32 cellular contexts compared by ENCODE assay signal in the genomic region with DNA sequence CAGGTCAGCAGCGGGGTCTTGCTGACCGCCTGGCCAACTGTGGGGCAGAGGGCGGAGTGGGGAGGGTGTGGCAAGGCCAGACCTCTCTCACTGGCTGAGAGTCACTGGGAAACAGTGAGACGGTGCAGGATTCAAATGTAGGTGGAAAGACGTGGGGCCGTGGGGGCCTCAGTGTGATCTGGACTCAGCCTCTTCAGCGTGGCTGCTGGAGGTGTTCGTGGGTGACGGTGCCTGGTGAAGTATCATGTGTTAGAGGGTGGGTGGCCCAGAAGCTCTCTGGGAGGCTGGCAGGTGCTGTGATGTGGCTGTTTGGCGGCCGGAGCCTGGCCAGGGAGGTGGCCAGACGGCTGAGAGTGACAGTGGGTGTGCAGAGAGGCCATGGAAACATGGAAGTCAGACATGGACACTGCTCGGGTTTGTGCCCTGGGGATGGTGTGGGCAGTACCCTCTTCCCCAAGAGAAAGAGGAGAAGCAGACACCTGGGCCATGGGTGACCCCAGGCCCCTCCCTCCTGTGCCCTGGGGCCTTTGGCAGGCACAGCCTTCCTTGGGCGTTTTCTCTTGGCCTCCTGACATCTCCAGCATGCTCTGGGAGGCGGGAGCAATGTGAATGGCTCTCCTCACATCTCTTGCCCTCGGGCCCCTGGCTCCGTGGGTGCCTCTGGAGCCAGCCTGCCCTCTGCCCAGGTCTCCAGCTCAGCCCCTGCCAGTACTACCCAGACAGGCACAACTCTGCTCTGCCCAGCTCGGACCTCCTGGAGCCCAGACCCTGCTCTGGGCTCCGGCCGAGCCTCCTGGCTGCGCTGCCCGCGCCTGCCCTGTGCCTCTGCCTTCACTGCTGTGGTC. TPM values are rescaled to one million over a fixed set of nuclear protein-coding genes. Genes with fewer than 3 reads are reported as not detected.
DNase-seq lines count a peak whose midpoint lies in the region; ATAC-seq, FAIRE-seq and TF ChIP-seq lines count a peak whose summit lies in the region.
"Had no signal": no experiment of that assay in that cellular context is flagged by ENCODE, and none has a peak within 500 bp of the region (broad histone marks: within the 10 kb centered on the region; RNA-seq: fewer than 3 reads in every experiment).

No MANE protein-coding gene starts in this region.

- no peaks in the 10 kb centered on the region for H3K4me1 ChIP-seq in astrocyte (ENCODE audit: insufficient read depth, low read length)
- peaks cover 0 to 2% of the 10 kb centered on the region in 2 donors for H3K4me1 ChIP-seq in neuronal stem cell (ENCODE audit: control insufficient read depth in 2 of 2, insufficient read depth in 1 of 2, low read depth in 1 of 2, low read length in 2 of 2)
- H3K4me1 ChIP-seq in GM23338 (ENCODE audit: insufficient read depth), result peaks cover 9% of the 10 kb centered on the region; the same call in 1 of the 2 replicates
- H3K4me1 ChIP-seq: parathyroid adenoma had no signal

- H3K4me1 Mint-ChIP-seq in astrocyte (ENCODE audit: low read depth, unreplicated experiment), result peaks cover 9% of the 10 kb centered on the region
- H3K4me1 Mint-ChIP-seq in GM23338, result peaks cover 7% of the 10 kb centered on the region
- H3K4me1 Mint-ChIP-seq: nephron had no signal

- H2BK120ac ChIP-seq in neuronal stem cell (ENCODE audit: low read depth, low read length), result no peak overlapping the region

- H3K27me3 Mint-ChIP-seq in astrocyte (ENCODE audit: low read depth, unreplicated experiment) (peaks cover 30% of the 10 kb centered on the region), GM23338 (ENCODE audit: insufficient read depth, low read depth, poor library complexity) (peaks cover 50% of the 10 kb centered on the region)

- H3K79me2 ChIP-seq in astrocyte (ENCODE audit: insufficient read depth, low read length) (no peaks in the 10 kb centered on the region), GM23338 (replicated peaks; ENCODE audit: insufficient read depth) (no peaks in the 10 kb centered on the region)
- H3K79me2 ChIP-seq: parathyroid adenoma had no signal

- H3K4me3 ChIP-seq in astrocyte (ENCODE audit: insufficient read depth, low read depth, low read length), result no peak overlapping the region
- H3K4me3 ChIP-seq in neuronal stem cell (ENCODE audit: low read length in 2 of 2), result no peak overlapping the region
- H3K4me3 ChIP-seq in GM23338, result no peak overlapping the region
- H3K4me3 ChIP-seq: BLaER1 treated with 17β-estradiol and CSF1 and Interleukin-3, amounts not matched to agents 10 nM and 100 nM; colonic mucosa; gastrocnemius medialis; K562; testis had no signal

- H3K36me3 Mint-ChIP-seq in astrocyte (ENCODE audit: low read depth, unreplicated experiment) (peaks cover 41% of the 10 kb centered on the region), GM23338 (ENCODE audit: low read depth) (no peaks in the 10 kb centered on the region; the same call in 2 of the 3 replicates)
- H3K36me3 Mint-ChIP-seq: immature natural killer cell had no signal

- peaks cover 7% of the 10 kb centered on the region for H3K79me1 ChIP-seq in neuronal stem cell (ENCODE audit: low read depth, low read length)

- no peak overlapping the region for H3K4ac ChIP-seq in neuronal stem cell (ENCODE audit: low read length)

- POLR2A ChIA-PET in RWPE1 (lab: Yijun Ruan, JAX; ENCODE audit: low non-redundant PET), result no interaction called here

- no peaks in the 10 kb centered on the region for H3K27me3 ChIP-seq in astrocyte (ENCODE audit: insufficient read depth, low read length)
- peaks cover 0 to 19% (median 0%) of the 10 kb centered on the region in 3 experiments for H3K27me3 ChIP-seq in neuronal stem cell (ENCODE audit: control insufficient read depth in 3 of 3, insufficient read depth in 3 of 3, low read depth in 1 of 3, low read length in 3 of 3)
- peaks cover 49% of the 10 kb centered on the region for H3K27me3 ChIP-seq in GM23338 (ENCODE audit: insufficient read depth)
- H3K27me3 ChIP-seq: BLaER1 treated with 17β-estradiol and CSF1 and Interleukin-3, amounts not matched to agents 10 nM and 100 nM; colonic mucosa; testis had no signal

- H3K27ac ChIP-seq in astrocyte (ENCODE audit: low read depth, low read length), result no peak overlapping the region
- H3K27ac ChIP-seq in neuronal stem cell (replicated peaks; ENCODE audit: low read length), result no peak overlapping the region
- no peak overlapping the region for H3K27ac ChIP-seq in GM23338 (ENCODE audit: low read depth)
- H3K27ac ChIP-seq in RWPE1, result no peak overlapping the region
- H3K27ac ChIP-seq: BLaER1 treated with 17β-estradiol and CSF1 and Interleukin-3, amounts not matched to agents 10 nM and 100 nM; colonic mucosa; gastrocnemius medialis; parathyroid adenoma; testis had no signal

- no peak overlapping the region for H2BK5ac ChIP-seq in neuronal stem cell (ENCODE audit: low read length)

- H3K9me2 ChIP-seq in GM23338 (ENCODE audit: insufficient read depth), result no peaks in the 10 kb centered on the region

- H3K4me3 Mint-ChIP-seq in astrocyte (ENCODE audit: unreplicated experiment) (no peak overlapping the region), GM23338 (no peak overlapping the region)
- H3K4me3 Mint-ChIP-seq: activated CD8-positive, alpha-beta T cell treated with anti-CD3 and anti-CD28 coated beads, Interleukin-2, amount 10 ng/mL, durations not matched to agents 7 days and 5 days; immature natural killer cell; nephron had no signal

- H2AK5ac ChIP-seq in neuronal stem cell (ENCODE audit: low read depth, low read length), result no peak overlapping the region

- no peak overlapping the region for H3K18ac ChIP-seq in neuronal stem cell (ENCODE audit: low read length)

- H3K4me2 ChIP-seq in astrocyte (ENCODE audit: low read length), result no peak overlapping the region
- no peak overlapping the region for H3K4me2 ChIP-seq in neuronal stem cell (ENCODE audit: insufficient read depth, low read length, poor library complexity, severe bottlenecking)
- no peak overlapping the region for H3K4me2 ChIP-seq in GM23338

- H3F3A ChIP-seq in GM23338 (replicated peaks; ENCODE audit: low read depth), result no peaks in the 10 kb centered on the region

- H3K9ac ChIP-seq in astrocyte (ENCODE audit: low read length) (no peak overlapping the region), neuronal stem cell (ENCODE audit: low read depth, low read length, poor library complexity) (peak overlapping the region; percentile 30)
- H3K9ac ChIP-seq: BLaER1 treated with 17β-estradiol and CSF1 and Interleukin-3, amounts not matched to agents 10 nM and 100 nM; parathyroid adenoma had no signal

- H2BK12ac ChIP-seq in neuronal stem cell (ENCODE audit: low read length), result no peak overlapping the region

- peaks cover 21% of the 10 kb centered on the region for H4K20me1 ChIP-seq in astrocyte (ENCODE audit: insufficient read depth, low read length)
- no peaks in the 10 kb centered on the region; the same call in 1 of the 2 replicates for H4K20me1 ChIP-seq in GM23338 (replicated peaks; ENCODE audit: insufficient read depth)

- no CpG with 5 or more reads among the region's 23 CpGs for WGBS in neuronal stem cell (ENCODE audit: extremely low coverage in 2 of 2, insufficient read length in 2 of 2, insufficient replicate concordance in 1 of 2), 2 donors

- H3K9me3 ChIP-seq in astrocyte (ENCODE audit: insufficient read depth, low read depth, low read length), result no peaks in the 10 kb centered on the region
- no peaks in the 10 kb centered on the region for H3K9me3 ChIP-seq in neuronal stem cell (replicated peaks in 1 of 2; ENCODE audit: control insufficient read depth in 2 of 2, insufficient read depth in 1 of 2, low read depth in 1 of 2, low read length in 2 of 2)
- H3K9me3 ChIP-seq: BLaER1 treated with 17β-estradiol and CSF1 and Interleukin-3, amounts not matched to agents 10 nM and 100 nM; colonic mucosa; gastrocnemius medialis; testis had no signal

- FAIRE-seq in astrocyte (lab: Jason Lieb, UNC), result no peak
- FAIRE-seq: K562, urothelium cell line had no signal

- H4K91ac ChIP-seq in neuronal stem cell (ENCODE audit: low read depth, low read length, poor library complexity), result no peak overlapping the region

- no peak for TF ChIP-seq CTCF in astrocyte (IDR thresholded peaks at IDR 0.05; ENCODE audit: insufficient read depth, low read depth, low read length)
- TF ChIP-seq CTCF in GM23338 (conservative IDR thresholded peaks at IDR 0.05; ENCODE audit: low read depth in 2 of 2), result no peak
- TF ChIP-seq CTCF in RWPE1 (conservative IDR thresholded peaks at IDR 0.05; ENCODE audit: low read depth), result no peak

- CTCF ChIA-PET in RWPE1 (lab: Yijun Ruan, JAX), result no interaction called here

- H3K27ac Mint-ChIP-seq in astrocyte (ENCODE audit: unreplicated experiment) (peak overlapping the region; percentile 27), GM23338 (no peak overlapping the region)
- H3K27ac Mint-ChIP-seq: activated CD8-positive, alpha-beta T cell treated with anti-CD3 and anti-CD28 coated beads, Interleukin-2, amount 10 ng/mL, durations not matched to agents 7 days and 5 days; immature natural killer cell; nephron had no signal

- in situ Hi-C loops in G401 (cut with HindIII; ENCODE audit: low sequenced_read_pairs), result no loop called here

- DNase-seq in G401 (ENCODE audit: low spot score), result peak; percentile 34
- DNase-seq in astrocyte (ENCODE audit: low read depth), result no peak
- DNase-seq in left ventricle myocardium superior, result peak; percentile 18
- no peak for DNase-seq in neuronal stem cell (ENCODE audit: low spot score)
- DNase-seq in COLO829 (ENCODE audit: low spot score), result no peak
- DNase-seq in GM23338 (ENCODE audit: low spot score), result no peak
- no peak for DNase-seq in RWPE1 (ENCODE audit: low spot score)
- DNase-seq: activated CD8-positive, alpha-beta T cell treated with anti-CD3 and anti-CD28 coated beads, Interleukin-2, amount 10 ng/mL, durations not matched to agents 7 days and 5 days; activated gamma-delta T cell; colonic mucosa; DMS79 treated with DMSO at 0.1 percent for 48 hours; gastrocnemius medialis; H7; hypothalamus; immature natural killer cell; MM.1S; NCI-H1417; NCI-H2081; NCI-H226; NCI-H748 treated with DMSO at 0.1 percent for 48 hours; stimulated activated CD4-positive, alpha-beta T cell treated with anti-CD3 and anti-CD28 coated beads, Interleukin-15, amount 100 ng/mL, for 24 hours; stimulated activated naive CD4-positive, alpha-beta T cell treated with Interleukin-2 at 50 U/mL for 16 hours; testis had no signal

- H3K36me3 ChIP-seq in astrocyte (ENCODE audit: insufficient read depth, low read length), result no peaks in the 10 kb centered on the region
- H3K36me3 ChIP-seq in neuronal stem cell (replicated peaks in 1 of 2; ENCODE audit: control insufficient read depth in 2 of 2, insufficient read depth in 2 of 2, low read length in 2 of 2), result peaks cover 18 to 59% of the 10 kb centered on the region in 2 donors
- no peaks in the 10 kb centered on the region for H3K36me3 ChIP-seq in GM23338 (ENCODE audit: insufficient read depth)
- H3K36me3 ChIP-seq: colonic mucosa, gastrocnemius medialis had no signal

- no peak overlapping the region for H4K8ac ChIP-seq in neuronal stem cell (ENCODE audit: low read depth, low read length)

- H3K14ac ChIP-seq in neuronal stem cell (ENCODE audit: low read length), result no peak overlapping the region

- intact Hi-C loops in left ventricle myocardium superior (cut with micrococcal nuclease), result no loop called here

- H2AFZ ChIP-seq in astrocyte (ENCODE audit: low read depth, low read length), result no peak overlapping the region
- no peak overlapping the region for H2AFZ ChIP-seq in neuronal stem cell (ENCODE audit: low read length)
- no peak overlapping the region for H2AFZ ChIP-seq in GM23338
- H2AFZ ChIP-seq: parathyroid adenoma had no signal

- H3K23ac ChIP-seq in neuronal stem cell (ENCODE audit: low read depth, low read length, poor library complexity), result no peak overlapping the region

- ATAC-seq in left ventricle myocardium superior, result no peak
- ATAC-seq in GM21447 (IDR thresholded peaks at IDR 0.05; ENCODE audit: unreplicated experiment), result no peak
- ATAC-seq in GM23338, result no peak
- ATAC-seq: activated CD8-positive, alpha-beta T cell treated with anti-CD3 and anti-CD28 coated beads, Interleukin-2, amount 10 ng/mL, durations not matched to agents 7 days and 5 days; gastrocnemius medialis; K562 had no signal

- no peaks in the 10 kb centered on the region for H3K9me3 Mint-ChIP-seq in astrocyte (ENCODE audit: unreplicated experiment)
- H3K9me3 Mint-ChIP-seq in GM23338, result no peaks in the 10 kb centered on the region; the same call in 2 of the 3 replicates
- H3K9me3 Mint-ChIP-seq: immature natural killer cell, nephron had no signal

- no peak overlapping the region for H2BK15ac ChIP-seq in neuronal stem cell (ENCODE audit: low read length)

RNA-seq across cellular contexts. Expression of gene ACR, which starts 10.1 kb away (rescaled TPM):
- not detected in 2 replicates for total RNA-seq in G401 (2014; rRNA removed; shearing (Covaris generic))
- total RNA-seq in astrocyte (not detected in 2 replicates), left ventricle myocardium superior (not detected)
- 0.61 TPM for polyA plus RNA-seq in neuronal stem cell (2013, experiment 1 of 2)
- 0.48 TPM for polyA plus RNA-seq in neuronal stem cell (2013, experiment 2 of 2)
- total RNA-seq in GM23338 (2014; rRNA removed; shearing (Covaris generic)), result 2.2 TPM in 1 of 2 replicates, not detected in the other
- polyA plus RNA-seq in GM23338 (2016; fragmentation: Nextera tagmentation; extraction: Ambion mirVana), result not detected in 2 replicates
- total RNA-seq: activated CD8-positive, alpha-beta T cell treated with anti-CD3 and anti-CD28 coated beads, Interleukin-2, amount 10 ng/mL, durations not matched to agents 7 days and 5 days; gastrocnemius medialis; H7; HT1080; K562; T-helper 2 cell treated with Interferon-gamma antibody and Interleukin-4, amounts not matched to agents 100 ng/mL and 5 ng/mL, for 36 hours had no signal
- polyA plus RNA-seq: AG04450, immature natural killer cell, K562 had no signal

RNA-seq across cellular contexts. Expression of gene SHANK3, which starts 55.3 kb away (rescaled TPM):
- 3.6 and 5.0 TPM in 2 replicates for total RNA-seq in G401 (2014; rRNA removed; shearing (Covaris generic))
- total RNA-seq in astrocyte (10.1 and 10.6 TPM in 2 replicates), left ventricle myocardium superior (22.9 TPM)
- 9.8 TPM for polyA plus RNA-seq in neuronal stem cell (2013, experiment 1 of 2)
- 9.9 TPM for polyA plus RNA-seq in neuronal stem cell (2013, experiment 2 of 2)
- total RNA-seq in GM23338 (2014; rRNA removed; shearing (Covaris generic)), result 4.9 and 5.1 TPM in 2 replicates
- polyA plus RNA-seq in GM23338 (2016; fragmentation: Nextera tagmentation; extraction: Ambion mirVana), result 0.52 and 0.56 TPM in 2 replicates
- polyA plus RNA-seq: immature natural killer cell had no signal

RNA-seq across cellular contexts. Expression of gene RABL2B, which starts 55.5 kb away (rescaled TPM):
- total RNA-seq in G401 (2014; rRNA removed; shearing (Covaris generic)), result 21.1 and 24.8 TPM in 2 replicates
- total RNA-seq in astrocyte (26.6 and 27.5 TPM in 2 replicates), left ventricle myocardium superior (6.7 TPM)
- polyA plus RNA-seq in neuronal stem cell (2013, experiment 1 of 2), result 26.7 TPM
- polyA plus RNA-seq in neuronal stem cell (2013, experiment 2 of 2), result 27.6 TPM
- total RNA-seq in GM23338 (2014; rRNA removed; shearing (Covaris generic)), result 11.5 and 11.8 TPM in 2 replicates
- 9.7 and 10.8 TPM in 2 replicates for polyA plus RNA-seq in GM23338 (2016; fragmentation: Nextera tagmentation; extraction: Ambion mirVana)

Comparison
In these comparisons a context has a peak if more than half of its experiments do, and no peak if none do; other contexts are left out.
1. DNase-seq: peak in G401 (single experiment) and left ventricle myocardium superior (single experiment); none in astrocyte (single experiment), neuronal stem cell (single experiment), COLO829 (single experiment), GM23338 (single experiment) and RWPE1 (single experiment).